In genomic region chr1:233355841-233356704, GRCh38 we compare ENCODE assay signal across 14 cellular contexts. TPM values are rescaled to one million over a fixed set of nuclear protein-coding genes. Genes with fewer than 3 reads are reported as not detected.
A peak's percentile ranks its signal among the peaks of the same experiment; 100 is the strongest.
DNase-seq lines count a peak whose midpoint lies in the region; ATAC-seq and TF ChIP-seq lines count a peak whose summit lies in the region.
"Had no signal": no experiment of that assay in that cellular context is flagged by ENCODE, and none has a peak within 500 bp of the region (broad histone marks: within the 10 kb centered on the region; RNA-seq: fewer than 3 reads in every experiment).

No MANE protein-coding gene starts in this region.

- H3K9me3 ChIP-seq in hepatocyte (ENCODE audit: low read depth) = no peaks in the 10 kb centered on the region
- H3K9me3 ChIP-seq: colonic mucosa had no signal

- ATAC-seq in GM18505 (IDR thresholded peaks at IDR 0.05; ENCODE audit: unreplicated experiment) = peak; percentile 89
- ATAC-seq in GM21360 (IDR thresholded peaks at IDR 0.05; ENCODE audit: unreplicated experiment) = peak; percentile 79
- peak; percentile 71 for ATAC-seq in HG03175 (IDR thresholded peaks at IDR 0.05; ENCODE audit: unreplicated experiment)
- ATAC-seq in activated T-helper 17 cell treated with anti-CD3 and anti-CD28 coated beads, Interleukin-2, amount 50 U/mL, for 72 hours (replicated peaks) = peak; percentile 74
- ATAC-seq in HG02973 (IDR thresholded peaks at IDR 0.05; ENCODE audit: unreplicated experiment) = no peak
- ATAC-seq: WTC11 had no signal

- TF ChIP-seq POLR2A in GM18505 (IDR thresholded peaks at IDR 0.05; ENCODE audit: borderline replicate concordance, extremely low read depth, insufficient read depth, insufficient read length) = no peak

- no peaks in the 10 kb centered on the region for H3K9me2 ChIP-seq in hepatocyte (replicated peaks; ENCODE audit: insufficient read depth)

- 90% methylated on average over 8 of the region's 8 CpGs for WGBS in hepatocyte (ENCODE audit: low lambda C conversion rate, missing lambda C conversion rate)

- peak overlapping the region; percentile 66 for H3K4me3 Mint-ChIP-seq in activated T-helper 17 cell treated with anti-CD3 and anti-CD28 coated beads, Interleukin-2, amount 50 U/mL, for 72 hours
- H3K4me3 Mint-ChIP-seq: activated naive CD4-positive, alpha-beta T cell treated with anti-CD3 and anti-CD28 coated beads, Interleukin-2, amount 50 U/mL, for 24 hours; WTC11 had no signal

- H3K4me1 ChIP-seq in hepatocyte (ENCODE audit: insufficient read depth) = no peaks in the 10 kb centered on the region
- H3K4me1 ChIP-seq: colonic mucosa had no signal

- peaks cover 7% of the 10 kb centered on the region for H3K36me3 Mint-ChIP-seq in activated T-helper 17 cell treated with anti-CD3 and anti-CD28 coated beads, Interleukin-2, amount 50 U/mL, for 72 hours (ENCODE audit: low read depth)
- H3K36me3 Mint-ChIP-seq: activated naive CD4-positive, alpha-beta T cell treated with anti-CD3 and anti-CD28 coated beads, Interleukin-2, amount 50 U/mL, for 24 hours; naive B cell had no signal

- no peaks in the 10 kb centered on the region for H4K20me1 ChIP-seq in hepatocyte (ENCODE audit: insufficient read depth, poor library complexity, severe bottlenecking)

- no peak overlapping the region for H3K27ac ChIP-seq in hepatocyte
- H3K27ac ChIP-seq: colonic mucosa had no signal

- peak overlapping the region; percentile 66 for H3K27ac Mint-ChIP-seq in activated T-helper 17 cell treated with anti-CD3 and anti-CD28 coated beads, Interleukin-2, amount 50 U/mL, for 72 hours
- H3K27ac Mint-ChIP-seq: activated naive CD4-positive, alpha-beta T cell treated with anti-CD3 and anti-CD28 coated beads, Interleukin-2, amount 50 U/mL, for 24 hours; WTC11 had no signal

- H3K27me3 Mint-ChIP-seq in activated T-helper 17 cell treated with anti-CD3 and anti-CD28 coated beads, Interleukin-2, amount 50 U/mL, for 72 hours = no peaks in the 10 kb centered on the region
- H3K27me3 Mint-ChIP-seq: naive B cell had no signal

- H3K4me1 Mint-ChIP-seq in activated T-helper 17 cell treated with anti-CD3 and anti-CD28 coated beads, Interleukin-2, amount 50 U/mL, for 72 hours = peaks cover 19% of the 10 kb centered on the region
- H3K4me1 Mint-ChIP-seq: activated naive CD4-positive, alpha-beta T cell treated with anti-CD3 and anti-CD28 coated beads, Interleukin-2, amount 50 U/mL, for 24 hours had no signal

- peaks cover 4% of the 10 kb centered on the region for H3K9me3 Mint-ChIP-seq in activated T-helper 17 cell treated with anti-CD3 and anti-CD28 coated beads, Interleukin-2, amount 50 U/mL, for 72 hours
- H3K9me3 Mint-ChIP-seq: activated naive CD4-positive, alpha-beta T cell treated with anti-CD3 and anti-CD28 coated beads, Interleukin-2, amount 50 U/mL, for 24 hours; naive B cell; WTC11 had no signal

- no peaks in the 10 kb centered on the region for H3K27me3 ChIP-seq in hepatocyte
- H3K27me3 ChIP-seq: colonic mucosa had no signal

- no peaks in the 10 kb centered on the region for H3K36me3 ChIP-seq in hepatocyte (replicated peaks; ENCODE audit: insufficient read depth, low read depth)
- H3K36me3 ChIP-seq: colonic mucosa had no signal

- no peak overlapping the region for H3K4me2 ChIP-seq in hepatocyte

- no peak for DNase-seq in pons (ENCODE audit: low spot score)
- DNase-seq in hepatocyte (ENCODE audit: low spot score) = no peak
- no peak for DNase-seq in NK-92 treated with Interleukin-12 subunit alpha and Interleukin-12 subunit beta, amount 100 ng/mL, for 24 hours (lab: John Stamatoyannopoulos, UW)
- DNase-seq: colonic mucosa, DMS53, kidney, naive B cell had no signal

- no peak for TF ChIP-seq CTCF in hepatocyte (IDR thresholded peaks at IDR 0.05; ENCODE audit: poor library complexity)

- H2AFZ ChIP-seq in hepatocyte = no peak overlapping the region

- no peaks in the 10 kb centered on the region for H3K79me2 ChIP-seq in hepatocyte

- H3K4me3 ChIP-seq in hepatocyte = no peak overlapping the region
- H3K4me3 ChIP-seq: colonic mucosa had no signal

RNA-seq across cellular contexts. Expression of gene MAP3K21, which starts 28.5 kb away (rescaled TPM):
- total RNA-seq in activated T-helper 17 cell treated with anti-CD3 and anti-CD28 coated beads, Interleukin-2, amount 50 U/mL, for 72 hours = 10 to 100 TPM in 1 of 2 donors, 1 to 10 TPM in 1; 7.3 to 17.7 TPM
- 6.9 and 9.5 TPM in 2 replicates for total RNA-seq in hepatocyte
- 2.1 and 2.5 TPM in 2 replicates for polyA plus RNA-seq in hepatocyte
